8 cellular contexts compared by ENCODE assay signal in the genomic region with DNA sequence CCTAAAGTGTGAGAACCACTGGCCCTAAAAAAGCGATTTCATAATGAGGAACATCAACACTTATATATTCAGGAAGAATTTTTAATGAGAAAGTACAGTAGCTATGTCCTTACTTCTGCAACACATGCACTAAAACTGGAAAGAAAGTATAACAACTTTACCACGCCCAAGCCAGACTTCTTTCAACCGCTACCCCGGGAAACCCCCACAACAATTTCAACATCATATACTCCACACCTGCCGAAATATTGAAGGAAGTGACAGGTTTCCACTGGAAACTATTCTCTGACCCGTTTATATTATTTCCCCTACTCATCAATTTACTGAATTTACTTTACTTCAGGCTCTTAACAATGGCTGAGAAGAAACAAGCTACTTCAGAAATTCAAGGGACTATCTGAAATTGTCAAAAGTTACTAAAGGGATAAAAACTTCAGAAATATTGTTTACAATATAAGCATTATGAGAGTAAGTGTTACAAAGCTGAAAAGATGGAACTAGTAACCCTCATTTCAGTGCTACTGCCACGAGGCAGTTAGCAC.
DNase-seq lines count a peak whose midpoint lies in the region; ATAC-seq and TF ChIP-seq lines count a peak whose summit lies in the region.
"Not testable (repeated sequence)": the region's sequence is repeated elsewhere in the genome, so short reads cannot be mapped to it uniquely, and the experiment has no call there.

No MANE protein-coding gene starts in this region.

- not testable (repeated sequence) for H4K20me1 ChIP-seq in OCI-LY1 (ENCODE audit: insufficient read depth, low read length)

- H3F3A ChIP-seq in OCI-LY1 (ENCODE audit: insufficient read depth, low read length), result not testable (repeated sequence)

- H3K4me3 Mint-ChIP-seq in CD4-positive, alpha-beta T cell; activated naive CD4-positive, alpha-beta T cell treated with anti-CD3 and anti-CD28 coated beads for 36 hours; central memory CD8-positive, alpha-beta T cell: not testable (repeated sequence)
- peak overlapping the region; percentile 42 for H3K4me3 Mint-ChIP-seq in activated CD4-positive, alpha-beta T cell treated with anti-CD3 and anti-CD28 coated beads, Interleukin-2, amount 10 ng/mL, durations not matched to agents 24 days and 14 days
- peak overlapping the region; percentile 15 to 88 (median 54) for H3K4me3 Mint-ChIP-seq in naive B cell
- peak overlapping the region; percentile 66 for H3K4me3 Mint-ChIP-seq in stimulated activated memory B cell treated with anti-CD40 and anti-IgM and Interleukin-4, amounts not matched to agents 10 μg/mL and 1 μg/mL and 100 μg/mL, for 72 hours

- H3K27ac Mint-ChIP-seq in CD4-positive, alpha-beta T cell, result peak overlapping the region; percentile 36
- H3K27ac Mint-ChIP-seq in activated CD4-positive, alpha-beta T cell treated with anti-CD3 and anti-CD28 coated beads, Interleukin-2, amount 10 ng/mL, durations not matched to agents 24 days and 14 days, result peak overlapping the region; percentile 60
- peak overlapping the region; percentile 0 for H3K27ac Mint-ChIP-seq in activated naive CD4-positive, alpha-beta T cell treated with anti-CD3 and anti-CD28 coated beads for 36 hours
- H3K27ac Mint-ChIP-seq in central memory CD8-positive, alpha-beta T cell (ENCODE audit: low read depth), result peak overlapping the region; percentile 19
- H3K27ac Mint-ChIP-seq in naive B cell, result peak overlapping the region; percentile 22 to 96 (median 88)
- H3K27ac Mint-ChIP-seq in stimulated activated memory B cell treated with anti-CD40 and anti-IgM and Interleukin-4, amounts not matched to agents 10 μg/mL and 1 μg/mL and 100 μg/mL, for 72 hours, result peak overlapping the region; percentile 79

- H3K79me2 ChIP-seq in OCI-LY1 (ENCODE audit: insufficient read depth, low read length), result not testable (repeated sequence)

- H3K4me2 ChIP-seq in OCI-LY1 (ENCODE audit: low read length), result 0 out of 2 replicates have a peak overlapping the region, but pooled peaks have one; percentile 8

- ATAC-seq in CD4-positive, alpha-beta T cell (ENCODE audit: poor library complexity), result peak; percentile 54
- ATAC-seq in GM21423 (IDR thresholded peaks at IDR 0.05; ENCODE audit: unreplicated experiment) (peak; percentile 68), naive B cell (ENCODE audit: low read depth in 2 of 2) (peak; percentile 93)
- ATAC-seq in central memory CD8-positive, alpha-beta T cell (replicated peaks; ENCODE audit: extremely low read depth, poor library complexity, severe bottlenecking), result not testable (repeated sequence)
- ATAC-seq in stimulated activated memory B cell treated with anti-CD40 and anti-IgM and Interleukin-4, amounts not matched to agents 10 μg/mL and 1 μg/mL and 100 μg/mL, for 72 hours, result peak; percentile 74

- not testable (repeated sequence) for H3K9me3 Mint-ChIP-seq in CD4-positive, alpha-beta T cell; activated naive CD4-positive, alpha-beta T cell treated with anti-CD3 and anti-CD28 coated beads for 36 hours; central memory CD8-positive, alpha-beta T cell; naive B cell; stimulated activated memory B cell treated with anti-CD40 and anti-IgM and Interleukin-4, amounts not matched to agents 10 μg/mL and 1 μg/mL and 100 μg/mL, for 72 hours
- peaks cover 12% of the 10 kb centered on the region for H3K9me3 Mint-ChIP-seq in activated CD4-positive, alpha-beta T cell treated with anti-CD3 and anti-CD28 coated beads, Interleukin-2, amount 10 ng/mL, durations not matched to agents 24 days and 14 days

- not testable (repeated sequence) for H3K27me3 ChIP-seq in CD4-positive, alpha-beta T cell (ENCODE audit: control insufficient read depth, insufficient read depth, low read length); OCI-LY1 (ENCODE audit: insufficient read depth, low read length)

- not testable (repeated sequence) for H3K36me3 Mint-ChIP-seq in CD4-positive, alpha-beta T cell (ENCODE audit: low read depth); activated naive CD4-positive, alpha-beta T cell treated with anti-CD3 and anti-CD28 coated beads for 36 hours (ENCODE audit: low read depth); central memory CD8-positive, alpha-beta T cell (ENCODE audit: insufficient read depth); naive B cell; stimulated activated memory B cell treated with anti-CD40 and anti-IgM and Interleukin-4, amounts not matched to agents 10 μg/mL and 1 μg/mL and 100 μg/mL, for 72 hours
- H3K36me3 Mint-ChIP-seq in activated CD4-positive, alpha-beta T cell treated with anti-CD3 and anti-CD28 coated beads, Interleukin-2, amount 10 ng/mL, durations not matched to agents 24 days and 14 days (ENCODE audit: low read depth), result peaks cover 22% of the 10 kb centered on the region

- DNase-seq in CD4-positive, alpha-beta T cell; central memory CD8-positive, alpha-beta T cell (ENCODE audit: low spot score in 2 of 2): not testable (repeated sequence)
- peak; percentile 69 for DNase-seq in activated CD4-positive, alpha-beta T cell treated with anti-CD3 and anti-CD28 coated beads, Interleukin-2, amount 10 ng/mL, durations not matched to agents 24 days and 14 days
- DNase-seq in activated naive CD4-positive, alpha-beta T cell treated with anti-CD3 and anti-CD28 coated beads for 36 hours, result peak; percentile 58
- DNase-seq in naive B cell, result peak; percentile 67

- not testable (repeated sequence) for H3K9me3 ChIP-seq in CD4-positive, alpha-beta T cell (ENCODE audit: control insufficient read depth, low read length); OCI-LY1 (ENCODE audit: low read length)

- H2AFZ ChIP-seq in OCI-LY1 (ENCODE audit: low read length), result not testable (repeated sequence)

- H3K9ac ChIP-seq in OCI-LY1 (ENCODE audit: low read length), result not testable (repeated sequence)

- H3K36me3 ChIP-seq in OCI-LY1 (ENCODE audit: insufficient read depth, low read length), result not testable (repeated sequence)

- POLR2A ChIA-PET in CD4-positive, alpha-beta T cell (lab: Charles Lee), result not testable (repeated sequence)

- H3K27ac ChIP-seq in CD4-positive, alpha-beta T cell (ENCODE audit: low read depth, low read length); OCI-LY1 (ENCODE audit: low read depth, low read length, poor library complexity, severe bottlenecking): not testable (repeated sequence)

- H3K4me1 ChIP-seq in OCI-LY1 (ENCODE audit: insufficient read depth, low read length, severe bottlenecking), result not testable (repeated sequence)

- H3K4me1 Mint-ChIP-seq in CD4-positive, alpha-beta T cell (ENCODE audit: low read depth), result peaks cover 31% of the 10 kb centered on the region
- H3K4me1 Mint-ChIP-seq in activated CD4-positive, alpha-beta T cell treated with anti-CD3 and anti-CD28 coated beads, Interleukin-2, amount 10 ng/mL, durations not matched to agents 24 days and 14 days, result peaks cover 35% of the 10 kb centered on the region
- H3K4me1 Mint-ChIP-seq in activated naive CD4-positive, alpha-beta T cell treated with anti-CD3 and anti-CD28 coated beads for 36 hours (ENCODE audit: low read depth), result peaks cover 32% of the 10 kb centered on the region
- peaks cover 25% of the 10 kb centered on the region for H3K4me1 Mint-ChIP-seq in central memory CD8-positive, alpha-beta T cell
- H3K4me1 Mint-ChIP-seq in naive B cell, result peaks cover 49 to 73% (median 61%) of the 10 kb centered on the region in 3 donors
- peaks cover 60% of the 10 kb centered on the region for H3K4me1 Mint-ChIP-seq in stimulated activated memory B cell treated with anti-CD40 and anti-IgM and Interleukin-4, amounts not matched to agents 10 μg/mL and 1 μg/mL and 100 μg/mL, for 72 hours

- intact Hi-C loops in CD4-positive, alpha-beta T cell (cut with DNase I, micrococcal nuclease); activated CD4-positive, alpha-beta T cell treated with anti-CD3 and anti-CD28 coated beads, Interleukin-2, amount 10 ng/mL, durations not matched to agents 24 days and 14 days (cut with micrococcal nuclease): not testable (repeated sequence)
- intact Hi-C loops in activated naive CD4-positive, alpha-beta T cell treated with anti-CD3 and anti-CD28 coated beads for 36 hours (cut with micrococcal nuclease), result loop anchor here (1.0 kb wide), 2 partner anchors 19 to 26 kb away; no protein-coding TSS in a partner anchor

- CTCF ChIA-PET in CD4-positive, alpha-beta T cell (lab: Charles Lee); activated naive CD4-positive, alpha-beta T cell treated with anti-CD3 and anti-CD28 coated beads for 36 hours (lab: Charles Lee): not testable (repeated sequence)

- TF ChIP-seq CTCF in CD4-positive, alpha-beta T cell (IDR thresholded peaks at IDR 0.05); OCI-LY1 (IDR thresholded peaks at IDR 0.05; ENCODE audit: low read length): not testable (repeated sequence)

- not testable (repeated sequence) for H3K27me3 Mint-ChIP-seq in CD4-positive, alpha-beta T cell; activated CD4-positive, alpha-beta T cell treated with anti-CD3 and anti-CD28 coated beads, Interleukin-2, amount 10 ng/mL, durations not matched to agents 24 days and 14 days; activated naive CD4-positive, alpha-beta T cell treated with anti-CD3 and anti-CD28 coated beads for 36 hours (ENCODE audit: low read depth); central memory CD8-positive, alpha-beta T cell; naive B cell; stimulated activated memory B cell treated with anti-CD40 and anti-IgM and Interleukin-4, amounts not matched to agents 10 μg/mL and 1 μg/mL and 100 μg/mL, for 72 hours

- not testable (repeated sequence) for H3K9me2 ChIP-seq in OCI-LY1 (ENCODE audit: low read depth, low read length)

- H3K4me3 ChIP-seq in OCI-LY1 (ENCODE audit: low read depth, low read length, poor library complexity, severe bottlenecking), result not testable (repeated sequence)

Comparison
In these comparisons a context has a peak if more than half of its experiments do, and no peak if none do; other contexts are left out.
1. H3K27ac Mint-ChIP-seq: peak in every context shown above with its lines; median percentile 88 in naive B cell; 79 in stimulated activated memory B cell treated with anti-CD40 and anti-IgM and Interleukin-4, amounts not matched to agents 10 μg/mL and 1 μg/mL and 100 μg/mL, for 72 hours; 60 in activated CD4-positive, alpha-beta T cell treated with anti-CD3 and anti-CD28 coated beads, Interleukin-2, amount 10 ng/mL, durations not matched to agents 24 days and 14 days; 36 in CD4-positive, alpha-beta T cell; 19 in central memory CD8-positive, alpha-beta T cell; 0 in activated naive CD4-positive, alpha-beta T cell treated with anti-CD3 and anti-CD28 coated beads for 36 hours.